1 cellular context compared by ENCODE assay signal in the genomic region with DNA sequence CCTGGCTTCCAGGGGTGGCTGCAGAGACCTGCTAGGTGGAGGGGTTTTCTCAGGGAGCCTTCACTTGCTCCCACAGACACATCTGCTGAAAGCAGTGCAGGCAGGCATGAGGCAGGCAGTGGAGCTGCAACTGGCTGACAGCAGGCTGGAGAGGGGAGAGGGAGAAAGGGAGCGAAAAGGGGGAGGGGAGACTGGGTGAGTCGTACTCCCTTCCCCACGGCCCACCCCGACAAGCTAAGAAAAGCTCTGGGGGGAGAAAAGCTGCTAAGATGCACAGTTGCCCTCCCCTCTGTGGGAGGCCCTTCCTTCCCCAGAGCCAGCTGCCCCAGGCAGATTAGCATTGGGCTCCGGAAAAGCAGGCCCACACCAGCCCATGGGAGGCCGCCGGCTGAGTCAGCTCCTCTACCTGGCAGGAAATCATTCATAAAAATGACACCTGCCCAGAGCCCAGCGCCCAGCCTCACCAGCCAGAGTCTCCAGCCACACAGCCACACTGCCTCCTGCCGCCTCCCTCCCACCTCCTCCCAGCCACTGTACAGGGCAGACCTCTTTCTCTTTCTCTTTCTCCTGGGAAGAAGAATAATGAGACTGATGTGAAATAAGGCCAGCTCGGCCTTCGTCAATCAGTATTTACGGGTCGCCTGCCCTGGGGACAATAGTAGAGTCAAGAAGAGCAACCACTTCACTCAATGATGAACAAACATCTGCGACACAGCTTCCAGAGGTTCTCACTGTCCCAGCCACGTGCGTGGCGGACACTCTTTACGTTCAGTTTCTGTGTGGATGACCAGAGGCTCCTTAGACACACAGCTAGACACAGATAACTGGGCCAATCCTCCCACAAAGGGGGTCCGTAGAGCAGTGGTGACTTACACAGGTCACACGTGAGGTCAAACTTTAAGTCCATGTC.
TF ChIP-seq lines count a peak whose summit lies in the region.

No MANE protein-coding gene starts in this region.

TF ChIP-seq in K562, 482 proteins besides CTCF, POLR2A, EP300 and RAD21 (continued from another document and continues in another):
- TF ChIP-seq, protein P1, sequence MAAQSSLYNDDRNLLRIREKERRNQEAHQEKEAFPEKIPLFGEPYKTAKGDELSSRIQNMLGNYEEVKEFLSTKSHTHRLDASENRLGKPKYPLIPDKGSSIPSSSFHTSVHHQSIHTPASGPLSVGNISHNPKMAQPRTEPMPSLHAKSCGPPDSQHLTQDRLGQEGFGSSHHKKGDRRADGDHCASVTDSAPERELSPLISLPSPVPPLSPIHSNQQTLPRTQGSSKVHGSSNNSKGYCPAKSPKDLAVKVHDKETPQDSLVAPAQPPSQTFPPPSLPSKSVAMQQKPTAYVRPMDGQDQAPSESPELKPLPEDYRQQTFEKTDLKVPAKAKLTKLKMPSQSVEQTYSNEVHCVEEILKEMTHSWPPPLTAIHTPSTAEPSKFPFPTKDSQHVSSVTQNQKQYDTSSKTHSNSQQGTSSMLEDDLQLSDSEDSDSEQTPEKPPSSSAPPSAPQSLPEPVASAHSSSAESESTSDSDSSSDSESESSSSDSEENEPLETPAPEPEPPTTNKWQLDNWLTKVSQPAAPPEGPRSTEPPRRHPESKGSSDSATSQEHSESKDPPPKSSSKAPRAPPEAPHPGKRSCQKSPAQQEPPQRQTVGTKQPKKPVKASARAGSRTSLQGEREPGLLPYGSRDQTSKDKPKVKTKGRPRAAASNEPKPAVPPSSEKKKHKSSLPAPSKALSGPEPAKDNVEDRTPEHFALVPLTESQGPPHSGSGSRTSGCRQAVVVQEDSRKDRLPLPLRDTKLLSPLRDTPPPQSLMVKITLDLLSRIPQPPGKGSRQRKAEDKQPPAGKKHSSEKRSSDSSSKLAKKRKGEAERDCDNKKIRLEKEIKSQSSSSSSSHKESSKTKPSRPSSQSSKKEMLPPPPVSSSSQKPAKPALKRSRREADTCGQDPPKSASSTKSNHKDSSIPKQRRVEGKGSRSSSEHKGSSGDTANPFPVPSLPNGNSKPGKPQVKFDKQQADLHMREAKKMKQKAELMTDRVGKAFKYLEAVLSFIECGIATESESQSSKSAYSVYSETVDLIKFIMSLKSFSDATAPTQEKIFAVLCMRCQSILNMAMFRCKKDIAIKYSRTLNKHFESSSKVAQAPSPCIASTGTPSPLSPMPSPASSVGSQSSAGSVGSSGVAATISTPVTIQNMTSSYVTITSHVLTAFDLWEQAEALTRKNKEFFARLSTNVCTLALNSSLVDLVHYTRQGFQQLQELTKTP (IDR thresholded peaks at IDR 0.05; ENCODE audit: low read depth in 1 of 2, partially characterized antibody in 2 of 2): peak in 1 of 2 experiments; percentile 26
- TF ChIP-seq HDAC6 (IDR thresholded peaks at IDR 0.05; ENCODE audit: low read depth, low read length) (no peak), ZNF212 (CRISPR knock-in tag; IDR thresholded peaks at IDR 0.05) (no peak), TRIM24 (IDR thresholded peaks at IDR 0.05) (peak; percentile 79 to 86), GATA2 (CRISPR knock-in tag; IDR thresholded peaks at IDR 0.05) (peak; percentile 86), ZNF507 (tag; conservative IDR thresholded peaks at IDR 0.05) (no peak), KLF10 (CRISPR knock-in tag; IDR thresholded peaks at IDR 0.05) (no peak), PTTG1 (tag; IDR thresholded peaks at IDR 0.05; ENCODE audit: low read depth) (no peak), ZEB2 (IDR thresholded peaks at IDR 0.05) (peak; percentile 95), TCF7L2 (IDR thresholded peaks at IDR 0.05; ENCODE audit: low read depth, low read length) (no peak), ZNF316 (IDR thresholded peaks at IDR 0.05) (peak; percentile 76), FOXJ3 (CRISPR knock-in tag; IDR thresholded peaks at IDR 0.05) (no peak), ZBTB1 (CRISPR knock-in tag; IDR thresholded peaks at IDR 0.05; ENCODE audit: borderline replicate concordance, low read depth) (no peak), SAFB2 (IDR thresholded peaks at IDR 0.05; ENCODE audit: borderline replicate concordance, low read depth, low read length, severe bottlenecking) (no peak), CAMTA2 (CRISPR knock-in tag; conservative IDR thresholded peaks at IDR 0.05) (no peak), ZBTB43 (CRISPR knock-in tag; IDR thresholded peaks at IDR 0.05) (no peak), ERF (CRISPR knock-in tag; IDR thresholded peaks at IDR 0.05) (no peak), ZNF263 (CRISPR knock-in tag; IDR thresholded peaks at IDR 0.05; ENCODE audit: borderline replicate concordance) (peak; percentile 25; the same call in 1 of the 2 replicates), ZNF41 (CRISPR knock-in tag; conservative IDR thresholded peaks at IDR 0.05) (no peak), E2F5 (CRISPR knock-in tag; IDR thresholded peaks at IDR 0.05) (no peak), NBN (IDR thresholded peaks at IDR 0.05; ENCODE audit: low read depth) (peak; percentile 68; the same call in 1 of the 2 replicates), POLR3G (IDR thresholded peaks at IDR 0.05; ENCODE audit: extremely low read depth, insufficient read length, insufficient replicate concordance) (no peak), HCFC1 (IDR thresholded peaks at IDR 0.05; ENCODE audit: low read depth, low read length) (no peak), PATZ1 (CRISPR knock-in tag; IDR thresholded peaks at IDR 0.05; ENCODE audit: borderline replicate concordance) (no peak), ZNF512 (tag; IDR thresholded peaks at IDR 0.05) (no peak)
- TF ChIP-seq, protein P2, sequence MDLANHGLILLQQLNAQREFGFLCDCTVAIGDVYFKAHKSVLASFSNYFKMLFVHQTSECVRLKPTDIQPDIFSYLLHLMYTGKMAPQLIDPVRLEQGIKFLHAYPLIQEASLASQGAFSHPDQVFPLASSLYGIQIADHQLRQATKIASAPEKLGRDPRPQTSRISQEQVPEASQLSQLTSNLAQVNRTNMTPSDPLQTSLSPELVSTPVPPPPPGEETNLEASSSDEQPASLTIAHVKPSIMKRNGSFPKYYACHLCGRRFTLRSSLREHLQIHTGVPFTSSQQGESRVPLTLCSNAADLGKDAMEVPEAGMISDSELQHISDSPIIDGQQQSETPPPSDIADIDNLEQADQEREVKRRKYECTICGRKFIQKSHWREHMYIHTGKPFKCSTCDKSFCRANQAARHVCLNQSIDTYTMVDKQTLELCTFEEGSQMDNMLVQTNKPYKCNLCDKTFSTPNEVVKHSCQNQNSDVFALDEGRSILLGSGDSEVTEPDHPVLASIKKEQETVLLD (IDR thresholded peaks at IDR 0.05): peak; percentile 67; the same call in 1 of the 2 replicates
- TF ChIP-seq, protein P3, sequence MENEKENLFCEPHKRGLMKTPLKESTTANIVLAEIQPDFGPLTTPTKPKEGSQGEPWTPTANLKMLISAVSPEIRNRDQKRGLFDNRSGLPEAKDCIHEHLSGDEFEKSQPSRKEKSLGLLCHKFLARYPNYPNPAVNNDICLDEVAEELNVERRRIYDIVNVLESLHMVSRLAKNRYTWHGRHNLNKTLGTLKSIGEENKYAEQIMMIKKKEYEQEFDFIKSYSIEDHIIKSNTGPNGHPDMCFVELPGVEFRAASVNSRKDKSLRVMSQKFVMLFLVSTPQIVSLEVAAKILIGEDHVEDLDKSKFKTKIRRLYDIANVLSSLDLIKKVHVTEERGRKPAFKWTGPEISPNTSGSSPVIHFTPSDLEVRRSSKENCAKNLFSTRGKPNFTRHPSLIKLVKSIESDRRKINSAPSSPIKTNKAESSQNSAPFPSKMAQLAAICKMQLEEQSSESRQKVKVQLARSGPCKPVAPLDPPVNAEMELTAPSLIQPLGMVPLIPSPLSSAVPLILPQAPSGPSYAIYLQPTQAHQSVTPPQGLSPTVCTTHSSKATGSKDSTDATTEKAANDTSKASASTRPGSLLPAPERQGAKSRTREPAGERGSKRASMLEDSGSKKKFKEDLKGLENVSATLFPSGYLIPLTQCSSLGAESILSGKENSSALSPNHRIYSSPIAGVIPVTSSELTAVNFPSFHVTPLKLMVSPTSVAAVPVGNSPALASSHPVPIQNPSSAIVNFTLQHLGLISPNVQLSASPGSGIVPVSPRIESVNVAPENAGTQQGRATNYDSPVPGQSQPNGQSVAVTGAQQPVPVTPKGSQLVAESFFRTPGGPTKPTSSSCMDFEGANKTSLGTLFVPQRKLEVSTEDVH (IDR thresholded peaks at IDR 0.05; ENCODE audit: low read depth, partially characterized antibody): no peak
- TF ChIP-seq, protein P4, sequence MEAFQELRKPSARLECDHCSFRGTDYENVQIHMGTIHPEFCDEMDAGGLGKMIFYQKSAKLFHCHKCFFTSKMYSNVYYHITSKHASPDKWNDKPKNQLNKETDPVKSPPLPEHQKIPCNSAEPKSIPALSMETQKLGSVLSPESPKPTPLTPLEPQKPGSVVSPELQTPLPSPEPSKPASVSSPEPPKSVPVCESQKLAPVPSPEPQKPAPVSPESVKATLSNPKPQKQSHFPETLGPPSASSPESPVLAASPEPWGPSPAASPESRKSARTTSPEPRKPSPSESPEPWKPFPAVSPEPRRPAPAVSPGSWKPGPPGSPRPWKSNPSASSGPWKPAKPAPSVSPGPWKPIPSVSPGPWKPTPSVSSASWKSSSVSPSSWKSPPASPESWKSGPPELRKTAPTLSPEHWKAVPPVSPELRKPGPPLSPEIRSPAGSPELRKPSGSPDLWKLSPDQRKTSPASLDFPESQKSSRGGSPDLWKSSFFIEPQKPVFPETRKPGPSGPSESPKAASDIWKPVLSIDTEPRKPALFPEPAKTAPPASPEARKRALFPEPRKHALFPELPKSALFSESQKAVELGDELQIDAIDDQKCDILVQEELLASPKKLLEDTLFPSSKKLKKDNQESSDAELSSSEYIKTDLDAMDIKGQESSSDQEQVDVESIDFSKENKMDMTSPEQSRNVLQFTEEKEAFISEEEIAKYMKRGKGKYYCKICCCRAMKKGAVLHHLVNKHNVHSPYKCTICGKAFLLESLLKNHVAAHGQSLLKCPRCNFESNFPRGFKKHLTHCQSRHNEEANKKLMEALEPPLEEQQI (IDR thresholded peaks at IDR 0.05): no peak
- TF ChIP-seq, protein P5, sequence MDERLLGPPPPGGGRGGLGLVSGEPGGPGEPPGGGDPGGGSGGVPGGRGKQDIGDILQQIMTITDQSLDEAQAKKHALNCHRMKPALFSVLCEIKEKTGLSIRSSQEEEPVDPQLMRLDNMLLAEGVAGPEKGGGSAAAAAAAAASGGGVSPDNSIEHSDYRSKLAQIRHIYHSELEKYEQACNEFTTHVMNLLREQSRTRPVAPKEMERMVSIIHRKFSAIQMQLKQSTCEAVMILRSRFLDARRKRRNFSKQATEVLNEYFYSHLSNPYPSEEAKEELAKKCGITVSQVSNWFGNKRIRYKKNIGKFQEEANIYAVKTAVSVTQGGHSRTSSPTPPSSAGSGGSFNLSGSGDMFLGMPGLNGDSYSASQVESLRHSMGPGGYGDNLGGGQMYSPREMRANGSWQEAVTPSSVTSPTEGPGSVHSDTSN (CRISPR knock-in tag; IDR thresholded peaks at IDR 0.05; ENCODE audit: low read depth): no peak
- TF ChIP-seq, protein P5 (tag; conservative IDR thresholded peaks at IDR 0.05; ENCODE audit: low read depth): peak; percentile 78
- TF ChIP-seq, protein P6, sequence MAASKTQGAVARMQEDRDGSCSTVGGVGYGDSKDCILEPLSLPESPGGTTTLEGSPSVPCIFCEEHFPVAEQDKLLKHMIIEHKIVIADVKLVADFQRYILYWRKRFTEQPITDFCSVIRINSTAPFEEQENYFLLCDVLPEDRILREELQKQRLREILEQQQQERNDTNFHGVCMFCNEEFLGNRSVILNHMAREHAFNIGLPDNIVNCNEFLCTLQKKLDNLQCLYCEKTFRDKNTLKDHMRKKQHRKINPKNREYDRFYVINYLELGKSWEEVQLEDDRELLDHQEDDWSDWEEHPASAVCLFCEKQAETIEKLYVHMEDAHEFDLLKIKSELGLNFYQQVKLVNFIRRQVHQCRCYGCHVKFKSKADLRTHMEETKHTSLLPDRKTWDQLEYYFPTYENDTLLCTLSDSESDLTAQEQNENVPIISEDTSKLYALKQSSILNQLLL (CRISPR knock-in tag; IDR thresholded peaks at IDR 0.05; ENCODE audit: borderline replicate concordance): no peak
